In genomic region chr2:42792583-42793313, GRCh38 we compare ENCODE assay signal across 8 cellular contexts. TPM values are rescaled to one million over a fixed set of nuclear protein-coding genes. Genes with fewer than 3 reads are reported as not detected.
A peak's percentile ranks its signal among the peaks of the same experiment; 100 is the strongest.
DNase-seq lines count a peak whose midpoint lies in the region; ATAC-seq lines count a peak whose summit lies in the region.

HAAO (minus strand) TSS chr2:42792583; CDS start chr2:42792536, 47 bp downstream.

- H3K9ac ChIP-seq in NT2/D1 (ENCODE audit: insufficient read length, low read depth) (peak within 1 kb of the TSS; percentile 86), muscle layer of colon (ENCODE audit: low read length) (peak within 1 kb of the TSS; percentile 55)

- ATAC-seq in GM19397 (IDR thresholded peaks at IDR 0.05; ENCODE audit: unreplicated experiment) (peak; percentile 40), GM18517 (IDR thresholded peaks at IDR 0.05; ENCODE audit: unreplicated experiment) (no peak), GM18519 (IDR thresholded peaks at IDR 0.05; ENCODE audit: low FRiP score, unreplicated experiment) (no peak)

- DNase-seq in CD4-positive, alpha-beta memory T cell, result no peak
- DNase-seq in NT2/D1 (ENCODE audit: low read depth, low spot score), result no peak
- no peak for DNase-seq in activated gamma-delta T cell treated with Interleukin-2 at 50 U/mL for 16 hours

- H3K36me3 ChIP-seq in CD4-positive, alpha-beta memory T cell (ENCODE audit: insufficient read depth, low read length), result no peaks in the 10 kb centered on the region
- peaks cover 5% of the 10 kb centered on the region for H3K36me3 ChIP-seq in NT2/D1 (ENCODE audit: insufficient read depth, insufficient read length, low read length)
- no peaks in the 10 kb centered on the region for H3K36me3 ChIP-seq in esophagus (ENCODE audit: control insufficient read depth in 2 of 2, insufficient read depth in 2 of 2, low read length in 1 of 2)
- H3K36me3 ChIP-seq in muscle layer of colon (ENCODE audit: insufficient read depth, low read length), result no peaks in the 10 kb centered on the region

- intact Hi-C loops in CD4-positive, alpha-beta memory T cell (cut with micrococcal nuclease), result loop anchor here (2.0 kb wide), 1 partner anchor 18 kb away; no protein-coding TSS in a partner anchor

- peaks cover 9% of the 10 kb centered on the region for H3K4me1 ChIP-seq in CD4-positive, alpha-beta memory T cell (ENCODE audit: insufficient read depth, low read length)
- H3K4me1 ChIP-seq in NT2/D1 (ENCODE audit: insufficient read depth, insufficient read length), result peaks cover 8% of the 10 kb centered on the region
- peaks cover 3 to 10% of the 10 kb centered on the region in 2 donors for H3K4me1 ChIP-seq in esophagus (ENCODE audit: control insufficient read depth in 2 of 2, insufficient read depth in 2 of 2, low read length in 1 of 2)
- peaks cover 15% of the 10 kb centered on the region for H3K4me1 ChIP-seq in muscle layer of colon (ENCODE audit: insufficient read depth, low read length)

- H3K27ac Mint-ChIP-seq in CD4-positive, alpha-beta memory T cell, result peak within 1 kb of the TSS in 2 of 7 donors; percentile 10 to 81

- peaks cover 12 to 30% (median 20%) of the 10 kb centered on the region in 4 donors for H3K4me1 Mint-ChIP-seq in CD4-positive, alpha-beta memory T cell

- peaks cover 0 to 3% (median 0%) of the 10 kb centered on the region in 8 donors for H3K9me3 Mint-ChIP-seq in CD4-positive, alpha-beta memory T cell

- POLR2A ChIA-PET in CD4-positive, alpha-beta memory T cell (lab: Charles Lee; ENCODE audit: partially characterized antibody), result interaction anchor here (2.5 kb wide), 1 partner anchor 18 kb away, joined by 7 read pairs; no protein-coding TSS in a partner anchor

- H3K36me3 Mint-ChIP-seq in CD4-positive, alpha-beta memory T cell, result peaks cover 0 to 5% of the 10 kb centered on the region in 2 donors

- peak within 1 kb of the TSS; percentile 38 to 86 (median 79) for H3K4me3 Mint-ChIP-seq in CD4-positive, alpha-beta memory T cell

- H3K27me3 ChIP-seq in CD4-positive, alpha-beta memory T cell (ENCODE audit: insufficient read depth, low read length), result peaks cover 22% of the 10 kb centered on the region
- H3K27me3 ChIP-seq in NT2/D1 (ENCODE audit: insufficient read depth, insufficient read length) (no peaks in the 10 kb centered on the region), esophagus (ENCODE audit: control insufficient read depth in 1 of 2, insufficient read depth in 2 of 2, low read length in 2 of 2) (no peaks in the 10 kb centered on the region), muscle layer of colon (ENCODE audit: control insufficient read depth in 1 of 2, insufficient read depth in 2 of 2, low read length in 2 of 2) (no peaks in the 10 kb centered on the region)

- WGBS in esophagus, 2 donors, result 1% methylated on average over 69 to 73 of the region's 73 CpGs

- CTCF ChIA-PET in CD4-positive, alpha-beta memory T cell (lab: Charles Lee; ENCODE audit: partially characterized antibody), result no interaction called here

- no peak within 1 kb of the TSS for H3K27ac ChIP-seq in CD4-positive, alpha-beta memory T cell (ENCODE audit: low read depth, low read length)
- H3K27ac ChIP-seq in esophagus (ENCODE audit: low read depth in 2 of 2, low read length in 1 of 2) (peak within 1 kb of the TSS; percentile 71 to 83), muscle layer of colon (ENCODE audit: low read depth, low read length) (peak within 1 kb of the TSS; percentile 74)

- H3K4me3 ChIP-seq in CD4-positive, alpha-beta memory T cell (ENCODE audit: low read length in 2 of 2), result peak within 1 kb of the TSS in 1 of 2 donors; percentile 28
- peak within 1 kb of the TSS; percentile 67 for H3K4me3 ChIP-seq in NT2/D1 (ENCODE audit: insufficient read length, low read depth)
- peak within 1 kb of the TSS; percentile 56 to 64 for H3K4me3 ChIP-seq in esophagus (ENCODE audit: low read depth in 1 of 2, low read length in 2 of 2)
- peak within 1 kb of the TSS; percentile 24 to 59 for H3K4me3 ChIP-seq in muscle layer of colon (ENCODE audit: low read depth in 1 of 2, low read length in 2 of 2)

- no peaks in the 10 kb centered on the region for H3K9me3 ChIP-seq in CD4-positive, alpha-beta memory T cell (ENCODE audit: control insufficient read depth in 1 of 2, low read length in 2 of 2)
- H3K9me3 ChIP-seq in NT2/D1 (ENCODE audit: insufficient read depth, low read length) (no peaks in the 10 kb centered on the region), esophagus (ENCODE audit: control insufficient read depth in 2 of 2, insufficient read depth in 1 of 2, low read depth in 1 of 2, low read length in 1 of 2) (no peaks in the 10 kb centered on the region), muscle layer of colon (ENCODE audit: low read length) (no peaks in the 10 kb centered on the region)

- peaks cover 49 to 58% of the 10 kb centered on the region in 2 donors for H3K27me3 Mint-ChIP-seq in CD4-positive, alpha-beta memory T cell

RNA-seq across cellular contexts. Expression of gene HAAO, which starts in this region (rescaled TPM):
- under 1 TPM in 1 of 2 experiments, not detected in 1; 0.44 TPM for total RNA-seq in CD4-positive, alpha-beta memory T cell
- polyA plus RNA-seq in CD4-positive, alpha-beta memory T cell, result under 1 TPM in 1 of 2 donors, not detected in 1; 0.21 TPM
- polyA plus RNA-seq in esophagus, result 1 to 10 TPM; 3.0 to 6.9 TPM
